1 cellular context compared by ENCODE assay signal in the genomic region with DNA sequence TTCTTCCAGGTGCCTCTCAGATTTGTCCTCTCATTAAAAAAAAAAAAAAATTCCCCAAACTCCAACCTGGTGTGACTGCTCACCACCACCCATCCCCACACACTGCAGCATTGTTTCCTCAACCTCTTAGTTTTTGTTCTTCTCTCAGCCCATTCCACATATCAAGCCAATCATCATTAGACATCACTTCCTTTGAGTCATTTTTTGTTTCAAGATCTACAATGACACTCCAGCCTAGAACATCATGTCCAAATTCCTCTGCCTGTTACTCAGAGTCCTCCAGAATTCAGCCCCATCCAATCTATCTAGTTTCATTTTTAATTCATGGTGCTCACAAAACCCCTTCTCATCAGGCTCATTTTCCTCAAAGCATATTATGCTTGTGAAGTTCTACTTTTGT.
TF ChIP-seq lines count a peak whose summit lies in the region.

No MANE protein-coding gene starts in this region.

TF ChIP-seq in IMR-90, 13 proteins besides CTCF, POLR2A, EP300 and RAD21 (continued from another document):
- TF ChIP-seq, protein P1, sequence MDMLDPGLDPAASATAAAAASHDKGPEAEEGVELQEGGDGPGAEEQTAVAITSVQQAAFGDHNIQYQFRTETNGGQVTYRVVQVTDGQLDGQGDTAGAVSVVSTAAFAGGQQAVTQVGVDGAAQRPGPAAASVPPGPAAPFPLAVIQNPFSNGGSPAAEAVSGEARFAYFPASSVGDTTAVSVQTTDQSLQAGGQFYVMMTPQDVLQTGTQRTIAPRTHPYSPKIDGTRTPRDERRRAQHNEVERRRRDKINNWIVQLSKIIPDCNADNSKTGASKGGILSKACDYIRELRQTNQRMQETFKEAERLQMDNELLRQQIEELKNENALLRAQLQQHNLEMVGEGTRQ (IDR thresholded peaks at IDR 0.05; ENCODE audit: low read depth, low read length): no peak
- TF ChIP-seq MAZ (IDR thresholded peaks at IDR 0.05; ENCODE audit: borderline replicate concordance, low read depth, low read length) (no peak), MXI1 (IDR thresholded peaks at IDR 0.05; ENCODE audit: borderline replicate concordance, low read depth, low read length) (no peak), RCOR1 (IDR thresholded peaks at IDR 0.05; ENCODE audit: insufficient replicate concordance, low read length) (no peak), NFE2L2 (IDR thresholded peaks at IDR 0.05; ENCODE audit: low read depth, low read length) (no peak), CHD1 (IDR thresholded peaks at IDR 0.05; ENCODE audit: low read depth, low read length) (no peak), RFX5 (IDR thresholded peaks at IDR 0.05; ENCODE audit: low read depth, low read length) (no peak)
- TF ChIP-seq, protein P2, sequence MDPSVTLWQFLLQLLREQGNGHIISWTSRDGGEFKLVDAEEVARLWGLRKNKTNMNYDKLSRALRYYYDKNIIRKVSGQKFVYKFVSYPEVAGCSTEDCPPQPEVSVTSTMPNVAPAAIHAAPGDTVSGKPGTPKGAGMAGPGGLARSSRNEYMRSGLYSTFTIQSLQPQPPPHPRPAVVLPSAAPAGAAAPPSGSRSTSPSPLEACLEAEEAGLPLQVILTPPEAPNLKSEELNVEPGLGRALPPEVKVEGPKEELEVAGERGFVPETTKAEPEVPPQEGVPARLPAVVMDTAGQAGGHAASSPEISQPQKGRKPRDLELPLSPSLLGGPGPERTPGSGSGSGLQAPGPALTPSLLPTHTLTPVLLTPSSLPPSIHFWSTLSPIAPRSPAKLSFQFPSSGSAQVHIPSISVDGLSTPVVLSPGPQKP (IDR thresholded peaks at IDR 0.05; ENCODE audit: borderline replicate concordance, low read depth, low read length): no peak
